15 cellular contexts compared by ENCODE assay signal in the genomic region with DNA sequence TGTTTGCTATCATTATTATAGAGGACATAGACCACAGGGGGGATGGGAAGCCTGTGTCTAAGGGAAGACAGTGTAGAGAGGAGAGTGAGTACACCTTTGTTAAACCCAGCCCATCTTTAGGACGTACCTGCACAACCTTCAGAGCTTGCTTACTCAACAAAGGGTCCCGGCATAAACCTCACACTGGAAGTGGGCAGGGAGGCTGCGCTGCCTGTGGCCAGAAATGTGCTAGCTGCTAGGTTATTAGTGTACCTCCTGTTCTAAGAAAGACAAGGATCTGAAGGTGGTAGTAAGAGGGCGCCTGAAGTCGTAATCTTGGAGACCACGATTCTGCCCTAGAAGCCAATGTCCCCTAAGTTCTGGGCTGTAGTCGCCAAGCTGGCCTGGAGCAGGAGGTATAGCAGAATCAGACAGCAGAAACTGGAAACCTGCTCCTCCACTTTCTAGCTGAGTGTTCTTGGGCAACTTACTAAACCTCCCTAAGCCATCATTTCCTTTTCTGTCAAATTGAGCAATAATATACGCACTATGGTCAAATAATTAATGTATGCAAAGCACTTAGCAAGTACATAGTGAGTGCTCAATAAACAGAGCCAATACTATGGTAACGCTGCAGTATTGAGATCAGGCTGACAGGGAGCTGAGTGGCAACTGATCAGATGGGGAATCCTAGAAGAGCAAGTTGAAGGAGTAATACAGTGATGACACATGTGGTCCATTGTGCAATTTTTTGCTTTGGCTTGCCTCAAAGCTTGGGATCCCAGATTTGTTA. TPM values are rescaled to one million over a fixed set of nuclear protein-coding genes. Genes with fewer than 3 reads are reported as not detected.
A peak's percentile ranks its signal among the peaks of the same experiment; 100 is the strongest.
DNase-seq lines count a peak whose midpoint lies in the region; ATAC-seq and TF ChIP-seq lines count a peak whose summit lies in the region.
"Had no signal": no experiment of that assay in that cellular context is flagged by ENCODE, and none has a peak within 500 bp of the region (broad histone marks: within the 10 kb centered on the region; RNA-seq: fewer than 3 reads in every experiment).

No MANE protein-coding gene starts in this region.

- no peak overlapping the region for H3K9ac ChIP-seq in PC-3 (ENCODE audit: low read length)

- H3F3A ChIP-seq in GM23338 (replicated peaks; ENCODE audit: low read depth) (no peaks in the 10 kb centered on the region), PC-3 (ENCODE audit: low read length, unreplicated experiment) (no peaks in the 10 kb centered on the region)

- H3K27ac ChIP-seq in GM23338 (ENCODE audit: low read depth) (no peak overlapping the region), PC-3 (ENCODE audit: low read length) (no peak overlapping the region), gastrocnemius medialis (peak overlapping the region in 3 of 4 donors; percentile 6 to 59 (median 50))
- H3K27ac ChIP-seq: ascending aorta, pancreas had no signal

- intact Hi-C loops in PC-3 (cut with micrococcal nuclease) = no loop called here
- intact Hi-C loops in gastrocnemius medialis (cut with DNase I; ENCODE audit: low total_unique reads) = no loop called here

- no peak for TF ChIP-seq POLR2A in gastrocnemius medialis (IDR thresholded peaks at IDR 0.05)

- no TSS peak for BruUV-seq in PC-3 (replicated peaks; lab: Mats Ljungman, UMichigan)

- no peaks in the 10 kb centered on the region for H3K36me3 Mint-ChIP-seq in GM23338 (ENCODE audit: low read depth)

- H3K4me2 ChIP-seq in GM23338 (no peak overlapping the region), PC-3 (ENCODE audit: low read length) (no peak overlapping the region)

- H3K9me3 ChIP-seq in PC-3 (ENCODE audit: low read length) (no peaks in the 10 kb centered on the region), gastrocnemius medialis (no peaks in the 10 kb centered on the region)
- H3K9me3 ChIP-seq: ascending aorta, pancreas had no signal

- peaks cover 19% of the 10 kb centered on the region for H3K4me1 Mint-ChIP-seq in GM23338

- ATAC-seq in GM23338 = no peak
- no peak for ATAC-seq in PC-3
- ATAC-seq in esophagus mucosa = peak; percentile 86
- ATAC-seq in gastrocnemius medialis = no peak
- ATAC-seq in HG03442 (IDR thresholded peaks at IDR 0.05; ENCODE audit: unreplicated experiment) = no peak
- ATAC-seq: SK-N-SH treated with all-trans-retinoic acid at 6 μM for 48 hours had no signal

- H3K27ac Mint-ChIP-seq in GM23338 = no peak overlapping the region

- CTCF ChIA-PET in PC-3 (lab: Charles Lee) = interaction anchor here (0.6 kb wide), 1 partner anchor 273 kb away, joined by 4 read pairs; no protein-coding TSS in a partner anchor

- POLR2A ChIA-PET in PC-3 (lab: Charles Lee; ENCODE audit: unreplicated experiment) = no interaction called here

- H3K4me3 ChIP-seq in GM23338 (no peak overlapping the region), PC-3 (ENCODE audit: low read length) (no peak overlapping the region), gastrocnemius medialis (no peak overlapping the region)
- H3K4me3 ChIP-seq: ascending aorta, pancreas had no signal

- H3K27me3 ChIP-seq in GM23338 (ENCODE audit: insufficient read depth) (no peaks in the 10 kb centered on the region), PC-3 (ENCODE audit: low read length) (no peaks in the 10 kb centered on the region), gastrocnemius medialis (no peaks in the 10 kb centered on the region)
- H3K27me3 ChIP-seq: ascending aorta, pancreas had no signal

- H3K36me3 ChIP-seq in GM23338 (ENCODE audit: insufficient read depth) (no peaks in the 10 kb centered on the region), PC-3 (ENCODE audit: low read depth, low read length) (no peaks in the 10 kb centered on the region), gastrocnemius medialis (no peaks in the 10 kb centered on the region)
- H3K36me3 ChIP-seq: ascending aorta, pancreas had no signal

- no peaks in the 10 kb centered on the region for H3K27me3 Mint-ChIP-seq in GM23338 (ENCODE audit: insufficient read depth, low read depth, poor library complexity)

- no peaks in the 10 kb centered on the region for H4K20me1 ChIP-seq in GM23338 (replicated peaks; ENCODE audit: insufficient read depth)
- no peaks in the 10 kb centered on the region for H4K20me1 ChIP-seq in PC-3 (ENCODE audit: low read length)

- H3K9me2 ChIP-seq in GM23338 (ENCODE audit: insufficient read depth) (peaks cover 7% of the 10 kb centered on the region), PC-3 (replicated peaks; ENCODE audit: low read length) (no peaks in the 10 kb centered on the region)

- TF ChIP-seq CTCF in GM23338 (conservative IDR thresholded peaks at IDR 0.05; ENCODE audit: low read depth in 2 of 2) (no peak), PC-3 (conservative IDR thresholded peaks at IDR 0.05; ENCODE audit: low read depth, low read length) (no peak), gastrocnemius medialis (IDR thresholded peaks at IDR 0.05 in 4 of 5, conservative IDR thresholded peaks at IDR 0.05 in 1 of 5) (no peak)

- DNase-seq in GM23338 (ENCODE audit: low spot score) = no peak
- peak; percentile 51 for DNase-seq in PC-3
- no peak for DNase-seq in gastrocnemius medialis
- no peak for DNase-seq in cerebellar nuclear complex (lab: John Stamatoyannopoulos, UW)
- no peak for DNase-seq in ureter (ENCODE audit: low spot score)
- no peak for DNase-seq in NCI-H2107 treated with DMSO at 0.1 percent for 48 hours (lab: John Stamatoyannopoulos, UW; ENCODE audit: unreplicated experiment)
- DNase-seq: DMS153; NCI-H510A treated with DMSO at 0.1 percent for 48 hours; pancreas; stimulated activated CD4-positive, alpha-beta T cell treated with anti-CD3 and anti-CD28 coated beads, Interleukin-4, amount 100 ng/mL, for 1 hour; substantia nigra had no signal

- H3K4me3 Mint-ChIP-seq in GM23338 = no peak overlapping the region

- no peaks in the 10 kb centered on the region for H3K9me3 Mint-ChIP-seq in GM23338

- H2AFZ ChIP-seq in GM23338 = 0 out of 2 replicates have a peak overlapping the region, but pooled peaks have one; percentile 32
- no peak overlapping the region for H2AFZ ChIP-seq in PC-3 (ENCODE audit: low read length)

- in situ Hi-C loops in gastrocnemius medialis (cut with MboI; ENCODE audit: low sequenced_read_pairs in 4 of 4) = no loop called here

- H3K4me1 ChIP-seq in GM23338 (ENCODE audit: insufficient read depth) (peaks cover 22% of the 10 kb centered on the region; the same call in 1 of the 2 replicates), PC-3 (ENCODE audit: insufficient read depth, low read length) (peaks cover 38% of the 10 kb centered on the region), gastrocnemius medialis (peaks cover 14 to 16% of the 10 kb centered on the region in 2 donors)

- H3K79me2 ChIP-seq in GM23338 (replicated peaks; ENCODE audit: insufficient read depth) (no peaks in the 10 kb centered on the region), PC-3 (ENCODE audit: low read length) (no peaks in the 10 kb centered on the region)

TF ChIP-seq in GM23338, 12 proteins besides CTCF, POLR2A, EP300 and RAD21:
- no peak for TF ChIP-seq ZNF114 (CRISPR knock-in tag; IDR thresholded peaks at IDR 0.05)
- no peak for TF ChIP-seq NANOG (IDR thresholded peaks at IDR 0.05; ENCODE audit: borderline replicate concordance)
- no peak for TF ChIP-seq STAT1 (IDR thresholded peaks at IDR 0.05; ENCODE audit: unreplicated experiment)
- TF ChIP-seq JUNB (IDR thresholded peaks at IDR 0.05; ENCODE audit: unreplicated experiment) = no peak

RNA-seq across cellular contexts. Expression of a gene that starts 16.8 kb away (rescaled TPM):
- total RNA-seq in GM23338 (2014; rRNA removed; shearing (Covaris generic)) = 57.4 and 62.1 TPM in 2 replicates
- polyA plus RNA-seq in GM23338 (2016; fragmentation: Nextera tagmentation; extraction: Ambion mirVana) = 89.9 and 98.1 TPM in 2 replicates
- 15.1 and 21.4 TPM in 2 replicates for total RNA-seq in PC-3 (2014; rRNA removed)
- 47.7 TPM for total RNA-seq in esophagus mucosa
- total RNA-seq in gastrocnemius medialis = 10 to 100 TPM; 25.6 to 44.5 (median 33.1) TPM
- total RNA-seq in ureter = 38.5 TPM

Comparison
In these comparisons a context has a peak if more than half of its experiments do, and no peak if none do; other contexts are left out.
1. H3K27ac ChIP-seq: peak in gastrocnemius medialis (3 of 4); none in GM23338 (single experiment) and PC-3 (single experiment).